18 cellular contexts compared by ENCODE assay signal in genomic region chr12:49929581-49929980, GRCh38. TPM values are rescaled to one million over a fixed set of nuclear protein-coding genes. Genes with fewer than 3 reads are reported as not detected.
DNase-seq lines count a peak whose midpoint lies in the region; ATAC-seq and TF ChIP-seq lines count a peak whose summit lies in the region.
"Had no signal": no experiment of that assay in that cellular context is flagged by ENCODE, and none has a peak within 500 bp of the region (broad histone marks: within the 10 kb centered on the region; RNA-seq: fewer than 3 reads in every experiment).

No MANE protein-coding gene starts in this region.

- H3K27me3 Mint-ChIP-seq in activated T-cell treated with anti-CD3 and anti-CD28 coated beads, Interleukin-2, amount 50 U/mL, for 24 hours: no peaks in the 10 kb centered on the region
- peaks cover under 1% of the 10 kb centered on the region for H3K27me3 Mint-ChIP-seq in activated T-cell treated with anti-CD3 and anti-CD28 coated beads, Interleukin-2, amount 50 U/mL, for 72 hours (ENCODE audit: low read depth)
- peaks cover 28% of the 10 kb centered on the region for H3K27me3 Mint-ChIP-seq in endodermal cell (ENCODE audit: insufficient read depth)
- peaks cover 10% of the 10 kb centered on the region for H3K27me3 Mint-ChIP-seq in activated CD4-positive, alpha-beta memory T cell treated with anti-CD3 and anti-CD28 coated beads, Interleukin-2, amount 10 ng/mL, durations not matched to agents 7 days and 5 days

- H3K9me3 ChIP-seq in endodermal cell (ENCODE audit: control insufficient read depth, low read length): no peaks in the 10 kb centered on the region
- H3K9me3 ChIP-seq: BLaER1, Caco-2 had no signal

- no peaks in the 10 kb centered on the region for H3K4me1 ChIP-seq in endodermal cell (ENCODE audit: control insufficient read depth, insufficient read depth, low read length)
- H3K4me1 ChIP-seq: BLaER1, Caco-2 had no signal

- no peaks in the 10 kb centered on the region for H3K36me3 ChIP-seq in endodermal cell (ENCODE audit: control insufficient read depth, insufficient read depth, low read length)
- H3K36me3 ChIP-seq: BLaER1 had no signal

- intact Hi-C loops in posterior vena cava (cut with DNase I) (no loop called here), left ventricle myocardium superior (cut with micrococcal nuclease) (no loop called here)

- no peak overlapping the region for H3K27ac ChIP-seq in endodermal cell (ENCODE audit: low read depth, low read length)
- H3K27ac ChIP-seq: BLaER1 had no signal

- CTCF ChIA-PET in activated CD4-positive, alpha-beta memory T cell treated with anti-CD3 and anti-CD28 coated beads, Interleukin-2, amount 10 ng/mL, durations not matched to agents 7 days and 5 days (lab: Charles Lee): interaction anchor here (1.2 to 7.6 kb wide), 5 partner anchors 14 to 38 kb away, joined by 3 to 59 read pairs (median 5); no protein-coding TSS in a partner anchor

- H3K9ac ChIP-seq in endodermal cell (ENCODE audit: extremely low read depth, low read length, poor library complexity, severe bottlenecking): no peak overlapping the region
- H3K9ac ChIP-seq: BLaER1 had no signal

- H3K36me3 Mint-ChIP-seq in activated T-cell treated with anti-CD3 and anti-CD28 coated beads, Interleukin-2, amount 50 U/mL, for 24 hours (ENCODE audit: low read depth): no peaks in the 10 kb centered on the region
- H3K36me3 Mint-ChIP-seq in activated T-cell treated with anti-CD3 and anti-CD28 coated beads, Interleukin-2, amount 50 U/mL, for 72 hours (ENCODE audit: insufficient read depth in 2 of 2): no peaks in the 10 kb centered on the region
- no peaks in the 10 kb centered on the region for H3K36me3 Mint-ChIP-seq in endodermal cell (ENCODE audit: low read depth)
- no peaks in the 10 kb centered on the region for H3K36me3 Mint-ChIP-seq in activated CD4-positive, alpha-beta memory T cell treated with anti-CD3 and anti-CD28 coated beads, Interleukin-2, amount 10 ng/mL, durations not matched to agents 7 days and 5 days (ENCODE audit: low read depth)
- H3K36me3 Mint-ChIP-seq: CD8-positive, alpha-beta memory T cell had no signal

- no peak overlapping the region for H3K4me3 ChIP-seq in endodermal cell (ENCODE audit: low read length)
- H3K4me3 ChIP-seq: BLaER1 had no signal

- ATAC-seq in activated T-cell treated with anti-CD3 and anti-CD28 coated beads, Interleukin-2, amount 50 U/mL, for 72 hours (replicated peaks in 1 of 2): no peak
- ATAC-seq in left ventricle myocardium superior: no peak

- peak; percentile 22 for DNase-seq in activated T-cell treated with anti-CD3 and anti-CD28 coated beads, Interleukin-2, amount 50 U/mL, for 24 hours
- no peak for DNase-seq in activated T-cell treated with anti-CD3 and anti-CD28 coated beads, Interleukin-2, amount 50 U/mL, for 72 hours
- peak; percentile 43 for DNase-seq in endodermal cell
- peak; percentile 61 for DNase-seq in posterior vena cava (ENCODE audit: low spot score)
- no peak for DNase-seq in activated CD4-positive, alpha-beta memory T cell treated with anti-CD3 and anti-CD28 coated beads, Interleukin-2, amount 10 ng/mL, durations not matched to agents 7 days and 5 days
- DNase-seq in NCI-H187 (lab: John Stamatoyannopoulos, UW): no peak
- no peak for DNase-seq in left ventricle myocardium superior
- DNase-seq: 8988T; AML-193; Caco-2; CD8-positive, alpha-beta memory T cell; DND-41; GF-D8; HCEC 1CT; HFFc6 had no signal

- peaks cover 13% of the 10 kb centered on the region for H3K4me1 Mint-ChIP-seq in activated T-cell treated with anti-CD3 and anti-CD28 coated beads, Interleukin-2, amount 50 U/mL, for 24 hours (ENCODE audit: low read depth)
- H3K4me1 Mint-ChIP-seq in activated T-cell treated with anti-CD3 and anti-CD28 coated beads, Interleukin-2, amount 50 U/mL, for 72 hours (ENCODE audit: low read depth): no peaks in the 10 kb centered on the region
- no peaks in the 10 kb centered on the region for H3K4me1 Mint-ChIP-seq in endodermal cell
- peaks cover 4% of the 10 kb centered on the region for H3K4me1 Mint-ChIP-seq in activated CD4-positive, alpha-beta memory T cell treated with anti-CD3 and anti-CD28 coated beads, Interleukin-2, amount 10 ng/mL, durations not matched to agents 7 days and 5 days
- H3K4me1 Mint-ChIP-seq: CD8-positive, alpha-beta memory T cell had no signal

- H3K4me3 Mint-ChIP-seq in activated T-cell treated with anti-CD3 and anti-CD28 coated beads, Interleukin-2, amount 50 U/mL, for 24 hours: no peak overlapping the region
- H3K4me3 Mint-ChIP-seq in activated T-cell treated with anti-CD3 and anti-CD28 coated beads, Interleukin-2, amount 50 U/mL, for 72 hours: no peak overlapping the region
- H3K4me3 Mint-ChIP-seq in endodermal cell: no peak overlapping the region
- H3K4me3 Mint-ChIP-seq in activated CD4-positive, alpha-beta memory T cell treated with anti-CD3 and anti-CD28 coated beads, Interleukin-2, amount 10 ng/mL, durations not matched to agents 7 days and 5 days: no peak overlapping the region
- H3K4me3 Mint-ChIP-seq: CD8-positive, alpha-beta memory T cell; HFFc6 had no signal

- peaks cover 12% of the 10 kb centered on the region for H3K27me3 ChIP-seq in endodermal cell (ENCODE audit: control insufficient read depth, insufficient read depth, low read length, poor library complexity, severe bottlenecking)
- H3K27me3 ChIP-seq: BLaER1 had no signal

- H3K9me3 Mint-ChIP-seq in activated T-cell treated with anti-CD3 and anti-CD28 coated beads, Interleukin-2, amount 50 U/mL, for 24 hours: no peaks in the 10 kb centered on the region
- no peaks in the 10 kb centered on the region for H3K9me3 Mint-ChIP-seq in activated T-cell treated with anti-CD3 and anti-CD28 coated beads, Interleukin-2, amount 50 U/mL, for 72 hours
- H3K9me3 Mint-ChIP-seq in endodermal cell: no peaks in the 10 kb centered on the region
- H3K9me3 Mint-ChIP-seq in activated CD4-positive, alpha-beta memory T cell treated with anti-CD3 and anti-CD28 coated beads, Interleukin-2, amount 10 ng/mL, durations not matched to agents 7 days and 5 days: no peaks in the 10 kb centered on the region
- H3K9me3 Mint-ChIP-seq: CD8-positive, alpha-beta memory T cell; HFFc6 had no signal

- no peak for TF ChIP-seq CTCF in endodermal cell (conservative IDR thresholded peaks at IDR 0.05)

- no peak overlapping the region for H3K27ac Mint-ChIP-seq in activated T-cell treated with anti-CD3 and anti-CD28 coated beads, Interleukin-2, amount 50 U/mL, for 24 hours
- H3K27ac Mint-ChIP-seq in activated T-cell treated with anti-CD3 and anti-CD28 coated beads, Interleukin-2, amount 50 U/mL, for 72 hours: no peak overlapping the region
- H3K27ac Mint-ChIP-seq in endodermal cell: no peak overlapping the region
- no peak overlapping the region for H3K27ac Mint-ChIP-seq in activated CD4-positive, alpha-beta memory T cell treated with anti-CD3 and anti-CD28 coated beads, Interleukin-2, amount 10 ng/mL, durations not matched to agents 7 days and 5 days
- H3K27ac Mint-ChIP-seq: CD8-positive, alpha-beta memory T cell; HFFc6 had no signal

- POLR2A ChIA-PET in activated CD4-positive, alpha-beta memory T cell treated with anti-CD3 and anti-CD28 coated beads, Interleukin-2, amount 10 ng/mL, durations not matched to agents 7 days and 5 days (lab: Charles Lee): interaction anchor here (0.7 to 1.0 kb wide), 2 partner anchors 38 to 243 kb away, joined by 3 read pairs; no protein-coding TSS in a partner anchor

- 85 to 86% methylated on average over 7 of the region's 7 CpGs for WGBS in endodermal cell (ENCODE audit: insufficient coverage in 1 of 2, insufficient read length in 1 of 2), 2 experiments

RNA-seq across cellular contexts. Expression of gene AQP2, which starts 21.0 kb away (rescaled TPM):
- not detected for total RNA-seq in activated T-cell treated with anti-CD3 and anti-CD28 coated beads, Interleukin-2, amount 50 U/mL, for 72 hours
- total RNA-seq in endodermal cell: not detected
- not detected for polyA plus RNA-seq in endodermal cell (2013, experiment 1 of 2)
- polyA plus RNA-seq in endodermal cell (2013, experiment 2 of 2): not detected
- under 1 TPM; 0.33 to 0.42 TPM for total RNA-seq in posterior vena cava
- not detected for total RNA-seq in activated CD4-positive, alpha-beta memory T cell treated with anti-CD3 and anti-CD28 coated beads, Interleukin-2, amount 10 ng/mL, durations not matched to agents 7 days and 5 days
- total RNA-seq in left ventricle myocardium superior: not detected
- total RNA-seq: Caco-2; CD8-positive, alpha-beta memory T cell; H1; HFFc6; HT1080 had no signal
- polyA plus RNA-seq: CD8-positive, alpha-beta memory T cell; H1 had no signal

RNA-seq across cellular contexts. Expression of gene FAIM2, which starts 25.9 kb away (rescaled TPM):
- total RNA-seq in activated T-cell treated with anti-CD3 and anti-CD28 coated beads, Interleukin-2, amount 50 U/mL, for 72 hours: under 1 TPM; 0.39 to 0.67 TPM
- total RNA-seq in endodermal cell (not detected), posterior vena cava (1 to 10 TPM; 1.8 to 2.5 TPM), left ventricle myocardium superior (8.2 TPM)
- polyA plus RNA-seq in endodermal cell (2013, experiment 1 of 2): 4.4 TPM
- 3.2 TPM for polyA plus RNA-seq in endodermal cell (2013, experiment 2 of 2)
- under 1 TPM; 0.78 to 0.95 TPM for total RNA-seq in activated CD4-positive, alpha-beta memory T cell treated with anti-CD3 and anti-CD28 coated beads, Interleukin-2, amount 10 ng/mL, durations not matched to agents 7 days and 5 days
- total RNA-seq: HT1080 had no signal

RNA-seq across cellular contexts. Expression of gene AQP5, which starts 32.1 kb away (rescaled TPM):
- not detected for total RNA-seq in activated T-cell treated with anti-CD3 and anti-CD28 coated beads, Interleukin-2, amount 50 U/mL, for 72 hours
- total RNA-seq in endodermal cell: under 1 TPM; 0.62 to 0.77 TPM
- 0.36 TPM for polyA plus RNA-seq in endodermal cell (2013, experiment 1 of 2)
- polyA plus RNA-seq in endodermal cell (2013, experiment 2 of 2): 0.25 TPM
- total RNA-seq in posterior vena cava: not detected
- not detected for total RNA-seq in activated CD4-positive, alpha-beta memory T cell treated with anti-CD3 and anti-CD28 coated beads, Interleukin-2, amount 10 ng/mL, durations not matched to agents 7 days and 5 days
- 0.40 TPM for total RNA-seq in left ventricle myocardium superior
- total RNA-seq: Caco-2; CD8-positive, alpha-beta memory T cell; HFFc6; HT1080 had no signal
- polyA plus RNA-seq: CD8-positive, alpha-beta memory T cell had no signal

RNA-seq across cellular contexts. Expression of gene AQP6, which starts 43.2 kb away (rescaled TPM):
- not detected for total RNA-seq in activated T-cell treated with anti-CD3 and anti-CD28 coated beads, Interleukin-2, amount 50 U/mL, for 72 hours
- total RNA-seq in endodermal cell: under 1 TPM in 1 of 2 donors, not detected in 1; 0.20 TPM
- polyA plus RNA-seq in endodermal cell (2013, experiment 1 of 2): 0.28 TPM
- 0.04 TPM for polyA plus RNA-seq in endodermal cell (2013, experiment 2 of 2)
- under 1 TPM in 1 of 2 donors, not detected in 1; 0.05 TPM for total RNA-seq in posterior vena cava
- total RNA-seq in activated CD4-positive, alpha-beta memory T cell treated with anti-CD3 and anti-CD28 coated beads, Interleukin-2, amount 10 ng/mL, durations not matched to agents 7 days and 5 days: not detected
- not detected for total RNA-seq in left ventricle myocardium superior
- total RNA-seq: Caco-2; CD8-positive, alpha-beta memory T cell; HFFc6; HT1080 had no signal
- polyA plus RNA-seq: CD8-positive, alpha-beta memory T cell had no signal

Comparison
In these comparisons a context has a peak if more than half of its experiments do, and no peak if none do; other contexts are left out.
1. DNase-seq: peak in activated T-cell treated with anti-CD3 and anti-CD28 coated beads, Interleukin-2, amount 50 U/mL, for 24 hours (single experiment), endodermal cell (single experiment) and posterior vena cava (single experiment); none in activated T-cell treated with anti-CD3 and anti-CD28 coated beads, Interleukin-2, amount 50 U/mL, for 72 hours (0 of 2), activated CD4-positive, alpha-beta memory T cell treated with anti-CD3 and anti-CD28 coated beads, Interleukin-2, amount 10 ng/mL, durations not matched to agents 7 days and 5 days (single experiment), NCI-H187 (0 of 2) and left ventricle myocardium superior (single experiment).